8 cellular contexts compared by ENCODE assay signal in the genomic region with DNA sequence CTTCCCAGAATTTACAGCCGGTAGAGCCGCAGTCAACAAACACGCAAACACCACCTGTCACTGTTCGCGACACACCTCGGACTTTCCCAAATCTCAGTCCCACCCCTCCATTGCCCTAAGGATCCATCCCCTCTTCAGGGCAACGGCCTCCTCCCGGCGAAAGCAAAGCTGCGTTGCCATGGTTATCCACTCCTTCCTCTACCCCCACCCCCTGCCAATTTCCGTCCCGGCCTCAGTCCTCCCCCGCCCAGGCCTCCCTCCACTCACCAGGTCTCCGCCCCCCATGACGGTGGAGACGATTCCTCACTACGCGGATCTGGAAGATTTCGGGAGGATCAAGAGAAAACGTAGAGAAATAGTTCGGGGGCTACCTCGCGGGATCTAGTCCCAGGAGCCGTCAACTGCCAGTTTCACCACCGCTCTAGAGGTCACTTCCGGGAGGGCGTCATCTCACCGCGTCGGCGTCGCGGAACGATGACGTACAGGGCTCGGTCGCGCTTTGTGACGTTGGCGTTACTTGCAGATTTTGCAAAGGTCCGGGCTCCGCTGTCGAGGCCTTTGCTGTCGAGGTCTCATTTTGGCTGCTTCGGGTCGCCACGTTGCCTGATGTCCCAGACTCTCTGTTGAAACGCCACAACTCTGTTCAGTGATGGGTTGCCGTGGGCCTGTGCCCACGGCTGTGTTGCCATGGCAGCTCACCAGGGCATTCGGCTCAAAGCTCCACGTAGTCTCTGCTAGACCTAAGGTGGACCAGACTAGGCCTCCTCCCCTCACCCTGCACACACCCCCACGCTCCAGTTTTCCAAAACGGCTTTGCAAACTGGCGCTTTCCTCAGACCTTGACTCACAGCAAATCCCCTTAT. TPM values are rescaled to one million over a fixed set of nuclear protein-coding genes. Genes with fewer than 3 reads are reported as not detected.
A peak's percentile ranks its signal among the peaks of the same experiment; 100 is the strongest.
DNase-seq lines count a peak whose midpoint lies in the region; ATAC-seq, FAIRE-seq and TF ChIP-seq lines count a peak whose summit lies in the region.

Gene CWC25, minus strand, starts transcription at position 423 of the 863 bp plus-strand sequence. Its CDS starts 138 bp downstream, at position 285.

- peak; percentile 83 for TF ChIP-seq POLR2A in HCT116 (IDR thresholded peaks at IDR 0.05; ENCODE audit: borderline replicate concordance, extremely low read depth, insufficient read depth, insufficient read length)

- H2AFZ ChIP-seq in HCT116 (ENCODE audit: low read depth, low read length, poor library complexity, severe bottlenecking): no peak within 1 kb of the TSS
- peak within 1 kb of the TSS; percentile 94 for H2AFZ ChIP-seq in neuronal stem cell (ENCODE audit: low read length)

- WGBS in neuronal stem cell (ENCODE audit: extremely low coverage in 2 of 2, insufficient read length in 2 of 2, insufficient replicate concordance in 1 of 2), 2 donors: no CpG with 5 or more reads among the region's 55 CpGs

- H3K9ac ChIP-seq in HCT116 (ENCODE audit: low read length) (peak within 1 kb of the TSS; percentile 85), neuronal stem cell (ENCODE audit: low read depth, low read length, poor library complexity) (peak within 1 kb of the TSS; percentile 91), subcutaneous abdominal adipose tissue (ENCODE audit: low read length in 5 of 5) (peak within 1 kb of the TSS; percentile 87 to 97 (median 94))

- FAIRE-seq in frontal cortex (lab: Jason Lieb, UNC): no peak

- H3K27ac ChIP-seq in HCT116 (ENCODE audit: low read depth, low read length) (peak within 1 kb of the TSS; percentile 92), neuronal stem cell (replicated peaks; ENCODE audit: low read length) (peak within 1 kb of the TSS; percentile 90), subcutaneous abdominal adipose tissue (ENCODE audit: low read depth, low read length) (peak within 1 kb of the TSS; percentile 100)

- peak; percentile 31; the same call in 1 of the 2 replicates for TF ChIP-seq RAD21 in HCT116 (IDR thresholded peaks at IDR 0.05; ENCODE audit: low read depth)

- peak within 1 kb of the TSS; percentile 31 for H2BK5ac ChIP-seq in neuronal stem cell (ENCODE audit: low read length)

- H3K9me3 ChIP-seq in HCT116 (ENCODE audit: control insufficient read depth in 1 of 2, insufficient read depth in 1 of 2, low read depth in 1 of 2, low read length in 2 of 2) (no peaks in the 10 kb centered on the region), neuronal stem cell (replicated peaks in 1 of 2; ENCODE audit: control insufficient read depth in 2 of 2, insufficient read depth in 1 of 2, low read depth in 1 of 2, low read length in 2 of 2) (no peaks in the 10 kb centered on the region), subcutaneous abdominal adipose tissue (ENCODE audit: control insufficient read depth in 5 of 5, low read length in 5 of 5) (no peaks in the 10 kb centered on the region)

- H2AK5ac ChIP-seq in neuronal stem cell (ENCODE audit: low read depth, low read length): no peak within 1 kb of the TSS

- no peak within 1 kb of the TSS for H4K8ac ChIP-seq in neuronal stem cell (ENCODE audit: low read depth, low read length)

- CTCF ChIA-PET in HCT116 (lab: Charles Lee): no interaction called here

- H3K4ac ChIP-seq in neuronal stem cell (ENCODE audit: low read length): no peak within 1 kb of the TSS

- H3K18ac ChIP-seq in neuronal stem cell (ENCODE audit: low read length): peak within 1 kb of the TSS; percentile 89

- H3K4me3 ChIP-seq in HCT116 (replicated peaks in 1 of 2; ENCODE audit: low read depth in 1 of 2, low read length in 2 of 2) (peak within 1 kb of the TSS; percentile 71 to 89), neuronal stem cell (ENCODE audit: low read length in 2 of 2) (peak within 1 kb of the TSS; percentile 90 to 100), subcutaneous abdominal adipose tissue (ENCODE audit: low read depth in 1 of 5, low read length in 5 of 5) (peak within 1 kb of the TSS; percentile 96 to 100 (median 99))

- in situ Hi-C loops in SK-MEL-5 (cut with HindIII; ENCODE audit: low pct_unique_long_range_greater_than_20kb, low sequenced_read_pairs): no loop called here

- POLR2A ChIA-PET in HCT116 (lab: Charles Lee): interaction anchor here (0.8 to 1.9 kb wide), 4 partner anchors 9 to 46 kb away, joined by 3 to 10 read pairs (median 4); partner anchors contain the start of genes LASP1 and RPL23

- intact Hi-C loops in HCT116 (cut with micrococcal nuclease): no loop called here

- H3K36me3 ChIP-seq in HCT116 (ENCODE audit: control insufficient read depth in 1 of 2, insufficient read depth in 2 of 2, low read length in 2 of 2): peaks cover 9 to 10% of the 10 kb centered on the region in 2 experiments
- peaks cover 9 to 18% of the 10 kb centered on the region in 2 donors for H3K36me3 ChIP-seq in neuronal stem cell (replicated peaks in 1 of 2; ENCODE audit: control insufficient read depth in 2 of 2, insufficient read depth in 2 of 2, low read length in 2 of 2)
- H3K36me3 ChIP-seq in subcutaneous abdominal adipose tissue (ENCODE audit: control insufficient read depth in 5 of 5, insufficient read depth in 5 of 5, low read length in 5 of 5): peaks cover 1 to 14% (median 13%) of the 10 kb centered on the region in 5 donors

- ATAC-seq in HCT116: peak; percentile 82

- H3K79me1 ChIP-seq in neuronal stem cell (ENCODE audit: low read depth, low read length): peaks cover 12% of the 10 kb centered on the region

- H3K27me3 ChIP-seq in HCT116 (ENCODE audit: insufficient read depth, low read length) (no peaks in the 10 kb centered on the region), neuronal stem cell (ENCODE audit: control insufficient read depth in 3 of 3, insufficient read depth in 3 of 3, low read depth in 1 of 3, low read length in 3 of 3) (no peaks in the 10 kb centered on the region), subcutaneous abdominal adipose tissue (ENCODE audit: control insufficient read depth in 5 of 5, insufficient read depth in 4 of 5, low read length in 5 of 5) (no peaks in the 10 kb centered on the region)

- BruUV-seq in HCT116 (replicated peaks; lab: Mats Ljungman, UMichigan): TSS peak; percentile 80

- H3K4me2 ChIP-seq in HCT116 (ENCODE audit: low read length) (peak within 1 kb of the TSS; percentile 79), neuronal stem cell (ENCODE audit: insufficient read depth, low read length, poor library complexity, severe bottlenecking) (peak within 1 kb of the TSS; percentile 94)

- RAD21 ChIA-PET in HCT116 (lab: Charles Lee; ENCODE audit: low non-redundant PET in 1 of 2, low total read pairs in 2 of 2, uncharacterized antibody in 2 of 2, unreplicated experiment in 2 of 2): no interaction called here

- H3K23ac ChIP-seq in neuronal stem cell (ENCODE audit: low read depth, low read length, poor library complexity): peak within 1 kb of the TSS; percentile 81

- DNase-seq in ELR (ENCODE audit: low read depth): peak; percentile 97
- DNase-seq in HCT116 (ENCODE audit: low read depth, low spot score): peak; percentile 93
- peak; percentile 97 for DNase-seq in NAMALWA (ENCODE audit: low spot score)
- DNase-seq in SK-MEL-5 (ENCODE audit: low read depth, low spot score): peak; percentile 94
- DNase-seq in activated naive CD4-positive, alpha-beta T cell treated with Interleukin-2 at 50 U/mL for 16 hours: peak; percentile 97
- DNase-seq in frontal cortex (ENCODE audit: low spot score in 2 of 2): peak; percentile 80 to 88
- peak; percentile 98 for DNase-seq in neuronal stem cell (ENCODE audit: low spot score)

- H3K14ac ChIP-seq in neuronal stem cell (ENCODE audit: low read length): no peak within 1 kb of the TSS

- H4K20me1 ChIP-seq in HCT116 (ENCODE audit: insufficient read depth): no peaks in the 10 kb centered on the region

- H3K79me2 ChIP-seq in HCT116 (ENCODE audit: insufficient read depth, low read length): peaks cover 47% of the 10 kb centered on the region

- no peak for TF ChIP-seq CTCF in HCT116 (IDR thresholded peaks at IDR 0.05 in 2 of 3, conservative IDR thresholded peaks at IDR 0.05 in 1 of 3; ENCODE audit: borderline replicate concordance in 1 of 3, insufficient read depth in 1 of 3, low read depth in 2 of 3, low read length in 2 of 3)

- no peak within 1 kb of the TSS for H2BK15ac ChIP-seq in neuronal stem cell (ENCODE audit: low read length)

- peak within 1 kb of the TSS; percentile 79 for H4K91ac ChIP-seq in neuronal stem cell (ENCODE audit: low read depth, low read length, poor library complexity)

- H2BK120ac ChIP-seq in neuronal stem cell (ENCODE audit: low read depth, low read length): no peak within 1 kb of the TSS

- no peak within 1 kb of the TSS for H2BK12ac ChIP-seq in neuronal stem cell (ENCODE audit: low read length)

- H3K4me1 ChIP-seq in HCT116 (ENCODE audit: control insufficient read depth in 1 of 2, insufficient read depth in 2 of 2, low read length in 2 of 2): peaks cover 11 to 20% of the 10 kb centered on the region in 2 experiments
- peaks cover 2 to 10% of the 10 kb centered on the region in 2 donors for H3K4me1 ChIP-seq in neuronal stem cell (ENCODE audit: control insufficient read depth in 2 of 2, insufficient read depth in 1 of 2, low read depth in 1 of 2, low read length in 2 of 2)
- peaks cover 4 to 27% (median 25%) of the 10 kb centered on the region in 5 donors for H3K4me1 ChIP-seq in subcutaneous abdominal adipose tissue (ENCODE audit: control insufficient read depth in 5 of 5, insufficient read depth in 5 of 5, low read length in 5 of 5)

- no peaks in the 10 kb centered on the region for H3K9me2 ChIP-seq in HCT116 (ENCODE audit: insufficient read depth)

TF ChIP-seq in HCT116, 20 proteins besides CTCF, POLR2A, EP300 and RAD21 (continues in another document):
- no peak for TF ChIP-seq EZH2 (IDR thresholded peaks at IDR 0.05)
- TF ChIP-seq ZBTB33 (IDR thresholded peaks at IDR 0.05; ENCODE audit: extremely low read depth, insufficient replicate concordance, low read length): peak; percentile 72

RNA-seq across cellular contexts. Expression of gene CWC25, which starts in this region (rescaled TPM):
- total RNA-seq in HCT116 (2021; ENCODE audit: unreplicated experiment): 23.9 TPM
- 14.1 and 17.2 TPM in 2 replicates for polyA plus RNA-seq in HCT116 (2012)
- 10.1 and 12.5 TPM in 2 replicates for total RNA-seq in SK-MEL-5 (2014; rRNA removed; shearing (Covaris generic))
- polyA plus RNA-seq in SK-MEL-5 (2015; cell fraction: cytosol; rRNA removed): 10.3 and 13.1 TPM in 2 replicates
- 73.0 and 106 TPM in 2 replicates for polyA plus RNA-seq in SK-MEL-5 (2015; cell fraction: nucleus; rRNA removed)
- 9.4 TPM for total RNA-seq in frontal cortex
- polyA plus RNA-seq in neuronal stem cell (2013, experiment 1 of 2): 17.2 TPM
- 18.3 TPM for polyA plus RNA-seq in neuronal stem cell (2013, experiment 2 of 2)

Comparison
In these comparisons a context has a peak if more than half of its experiments do, and no peak if none do; other contexts are left out.
1. Peak in every context shown above with its lines: DNase-seq, ATAC-seq, H3K4me3 ChIP-seq and H3K27ac ChIP-seq.